Comparison of ENCODE assay signal across 25 cellular contexts in genomic region chr17:17897442-17897841, GRCh38.
A peak's percentile ranks its signal among the peaks of the same experiment; 100 is the strongest.
DNase-seq lines count a peak whose midpoint lies in the region; ATAC-seq and TF ChIP-seq lines count a peak whose summit lies in the region.
"Had no signal": no experiment of that assay in that cellular context is flagged by ENCODE, and none has a peak within 500 bp of the region (broad histone marks: within the 10 kb centered on the region; RNA-seq: fewer than 3 reads in every experiment).

No MANE protein-coding gene starts in this region.

- peak overlapping the region; percentile 29 for H3K4me3 ChIP-seq in GM12865 (ENCODE audit: low read depth, low read length)
- H3K4me3 ChIP-seq: breast epithelium, colonic mucosa, esophagus squamous epithelium, gastrocnemius medialis, HAP-1, hepatocyte, K562, left lung, vagina had no signal

- ATAC-seq in GM19324 (IDR thresholded peaks at IDR 0.05; ENCODE audit: low FRiP score, unreplicated experiment) (peak; percentile 42), HG02678 (IDR thresholded peaks at IDR 0.05; ENCODE audit: unreplicated experiment) (peak; percentile 59), GM18861 (IDR thresholded peaks at IDR 0.05; ENCODE audit: unreplicated experiment) (no peak)
- ATAC-seq: effector memory CD8-positive, alpha-beta T cell; gastrocnemius medialis; K562; left lung had no signal

- DNase-seq in GM12865 (ENCODE audit: low read depth), result peak; percentile 86
- peak; percentile 87 for DNase-seq in RPMI8226
- DNase-seq in NCI-H2196 (lab: John Stamatoyannopoulos, UW; ENCODE audit: unreplicated experiment), result no peak
- no peak for DNase-seq in kidney tubule cell (ENCODE audit: low spot score)
- no peak for DNase-seq in COR-L47 (lab: John Stamatoyannopoulos, UW)
- DNase-seq: activated naive CD4-positive, alpha-beta T cell; activated T-cell treated with anti-CD3 and anti-CD28 coated beads, Interleukin-2, amount 50 U/mL, for 48 hours; Calu3; colonic mucosa; effector memory CD8-positive, alpha-beta T cell; esophagus squamous epithelium; gastrocnemius medialis; left lung; mesendoderm; NCI-H146; NCI-H2171 treated with DMSO at 0.1 percent for 48 hours; NCI-H524 treated with DMSO at 0.1 percent for 48 hours had no signal

- no peak for TF ChIP-seq CTCF in GM12865 (IDR thresholded peaks at IDR 0.05; ENCODE audit: insufficient read depth, low read depth, low read length, missing control alignments)

Comparison
In these comparisons a context has a peak if more than half of its experiments do, and no peak if none do; other contexts are left out.
1. DNase-seq: peak in GM12865 (single experiment) and RPMI8226 (single experiment); none in NCI-H2196 (single experiment), kidney tubule cell (single experiment) and COR-L47 (single experiment).